8 cellular contexts compared by ENCODE assay signal in genomic region chr19:40139533-40140287, GRCh38. TPM values are rescaled to one million over a fixed set of nuclear protein-coding genes. Genes with fewer than 3 reads are reported as not detected.
DNase-seq lines count a peak whose midpoint lies in the region; ATAC-seq, FAIRE-seq and TF ChIP-seq lines count a peak whose summit lies in the region.

No MANE protein-coding gene starts in this region.

- H3K27ac ChIP-seq in GM12878 (ENCODE audit: control insufficient read depth, insufficient read depth) (no peak overlapping the region), kidney (ENCODE audit: low read depth in 2 of 2, low read length in 2 of 2) (no peak overlapping the region), upper lobe of left lung (no peak overlapping the region)

- WGBS in GM12878 (ENCODE audit: insufficient coverage, insufficient replicate concordance, low lambda C conversion rate, missing lambda C conversion rate) = 20% methylated on average over 7 of the region's 7 CpGs
- 25 to 26% methylated on average over 7 of the region's 7 CpGs for WGBS in upper lobe of left lung, 2 donors

- H3K79me2 ChIP-seq in GM12878 (ENCODE audit: control insufficient read depth, insufficient read depth, low read length) = peaks cover 13% of the 10 kb centered on the region

- H3K27me3 ChIP-seq in BJ (ENCODE audit: control insufficient read depth, insufficient read depth, low read length) (peaks cover 4% of the 10 kb centered on the region; the same call in 1 of the 2 replicates), GM12878 (replicated peaks in 1 of 2; ENCODE audit: control insufficient read depth in 2 of 2, insufficient read depth in 2 of 2, low read length in 1 of 2) (no peaks in the 10 kb centered on the region), upper lobe of left lung (no peaks in the 10 kb centered on the region)

- intact Hi-C loops in GM12878 (cut with micrococcal nuclease; ENCODE audit: unreplicated experiment) = loop anchor here (1.0 to 5.0 kb wide), 3 partner anchors 26 to 168 kb away; no protein-coding TSS in a partner anchor
- intact Hi-C loops in kidney (cut with DNase I) = loop anchor here (5.0 kb wide), 1 partner anchor 83 kb away; no protein-coding TSS in a partner anchor

- RAD21 ChIA-PET in GM12878 (lab: Charles Lee; ENCODE audit: unreplicated experiment) = interaction anchor here (0.6 to 3.9 kb wide), 9 partner anchors 25 to 1003 kb away, joined by 3 to 55 read pairs (median 7); no protein-coding TSS in a partner anchor

- peak; percentile 99 for TF ChIP-seq RAD21 in GM12878 (IDR thresholded peaks at IDR 0.05; ENCODE audit: insufficient read depth, low read depth, low read length)

- no peaks in the 10 kb centered on the region for H3K36me3 ChIP-seq in BJ (ENCODE audit: control insufficient read depth, insufficient read depth, low read length)
- no peaks in the 10 kb centered on the region for H3K36me3 ChIP-seq in GM12878 (ENCODE audit: control insufficient read depth in 2 of 2, insufficient read depth in 2 of 2, low read length in 1 of 2)
- no peaks in the 10 kb centered on the region for H3K36me3 ChIP-seq in kidney (ENCODE audit: control insufficient read depth in 1 of 2, insufficient read depth in 2 of 2, low read length in 2 of 2)
- no peaks in the 10 kb centered on the region for H3K36me3 ChIP-seq in upper lobe of left lung

- TF ChIP-seq CTCF in BJ (IDR thresholded peaks at IDR 0.05; ENCODE audit: insufficient read depth, low read depth, low read length) (peak; percentile 68), GM12878 (IDR thresholded peaks at IDR 0.05 in 2 of 3, conservative IDR thresholded peaks at IDR 0.05 in 1 of 3; ENCODE audit: control insufficient read depth in 2 of 3, extremely low read depth in 1 of 3, insufficient read depth in 1 of 3, low read depth in 3 of 3, low read length in 3 of 3) (peak; percentile 56 to 87 (median 74)), kidney (IDR thresholded peaks at IDR 0.05; ENCODE audit: borderline replicate concordance, extremely low read depth, insufficient read depth) (peak; percentile 66), upper lobe of left lung (IDR thresholded peaks at IDR 0.05) (peak; percentile 38 to 83 (median 60))

- H3K9ac ChIP-seq in GM12878 (ENCODE audit: control insufficient read depth, insufficient read depth, low read length) (no peak overlapping the region), kidney (ENCODE audit: low read length in 2 of 2) (no peak overlapping the region)

- H3K4me3 ChIP-seq in BJ (ENCODE audit: low read depth, low read length) (no peak overlapping the region), GM12878 (no peak overlapping the region), kidney (ENCODE audit: low read length in 2 of 2) (no peak overlapping the region), upper lobe of left lung (no peak overlapping the region)

- H3K9me3 ChIP-seq in GM12878 (replicated peaks; ENCODE audit: control insufficient read depth, insufficient read depth, low read length) (no peaks in the 10 kb centered on the region; the same call in 2 of the 3 replicates), kidney (ENCODE audit: control insufficient read depth in 1 of 2, low read length in 2 of 2) (peaks cover 0 to 3% of the 10 kb centered on the region in 2 donors), upper lobe of left lung (no peaks in the 10 kb centered on the region)

- DNase-seq in BJ (ENCODE audit: low read depth) (peak; percentile 2), GM18507 (ENCODE audit: extremely low spot score, insufficient read length, low read depth) (no peak), NCI-H345 (lab: John Stamatoyannopoulos, UW) (peak; percentile 80), GM12878 (ENCODE audit: low read depth, low spot score) (no peak), kidney (no peak), upper lobe of left lung (no peak)

- peaks cover 18% of the 10 kb centered on the region for H3K4me1 ChIP-seq in GM12878 (ENCODE audit: control insufficient read depth, insufficient read depth, low read length)
- H3K4me1 ChIP-seq in kidney (ENCODE audit: control insufficient read depth in 1 of 2, insufficient read depth in 1 of 2, low read depth in 1 of 2, low read length in 2 of 2) = no peaks in the 10 kb centered on the region
- peaks cover 0 to 4% (median 0%) of the 10 kb centered on the region in 4 donors for H3K4me1 ChIP-seq in upper lobe of left lung

- TF ChIP-seq POLR2A in GM12878 (IDR thresholded peaks at IDR 0.05; ENCODE audit: low read depth, low read length) (no peak), upper lobe of left lung (IDR thresholded peaks at IDR 0.05) (no peak), GM18505 (IDR thresholded peaks at IDR 0.05; ENCODE audit: borderline replicate concordance, extremely low read depth, insufficient read depth, insufficient read length) (no peak)

- H3K4me2 ChIP-seq in GM12878 (ENCODE audit: control insufficient read depth, insufficient read depth) = no peak overlapping the region

- 0 out of 2 replicates have a peak overlapping the region, but pooled peaks have one; percentile 6 for H2AFZ ChIP-seq in GM12878 (ENCODE audit: control insufficient read depth, low read depth, low read length)

- no peak for TF ChIP-seq EP300 in GM12878 (IDR thresholded peaks at IDR 0.05; ENCODE audit: borderline replicate concordance in 1 of 2, control insufficient read depth in 1 of 2, low read depth in 2 of 2, low read length in 2 of 2)
- TF ChIP-seq EP300 in upper lobe of left lung (IDR thresholded peaks at IDR 0.05) = no peak

- in situ Hi-C loops in GM12878 (cut with MboI) = loop anchor here (5.0 kb wide), 1 partner anchor 83 kb away; no protein-coding TSS in a partner anchor

- SMC1A ChIA-PET in GM12878 (lab: Charles Lee; ENCODE audit: uncharacterized antibody, unreplicated experiment) = interaction anchor here (0.7 to 7.1 kb wide), 15 partner anchors 11 to 281 kb away, joined by 3 to 99 read pairs (median 4); no protein-coding TSS in a partner anchor

- FAIRE-seq in GM18507 (lab: Jason Lieb, UNC) (peak; percentile 92), GM12878 (lab: Jason Lieb, UNC) (no peak), kidney (lab: Jason Lieb, UNC) (peak; percentile 82)

- H4K20me1 ChIP-seq in GM12878 (ENCODE audit: control insufficient read depth, insufficient read depth) = no peaks in the 10 kb centered on the region

- CTCF ChIA-PET in BJ (lab: Yijun Ruan, JAX) = interaction anchor here (0.7 to 3.9 kb wide), 22 partner anchors 8 to 511 kb away, joined by 3 to 27 read pairs (median 4); partner anchors contain the start of gene TTC9B
- CTCF ChIA-PET in GM12878 (lab: Yijun Ruan, JAX) = interaction anchor here (0.5 to 10.1 kb wide), 28 partner anchors 11 to 495 kb away, joined by 3 to 199 read pairs (median 5); partner anchors contain the start of gene PSMC4

- POLR2A ChIA-PET in BJ (lab: Charles Lee) (no interaction called here), GM12878 (lab: Charles Lee) (interaction anchor here (0.6 kb wide), 1 partner anchor 25 kb away, joined by 3 read pairs; no protein-coding TSS in a partner anchor)

- BruUV-seq in GM12878 (replicated peaks; lab: Mats Ljungman, UMichigan) = no TSS peak

- ATAC-seq in GM12878 (peak; percentile 44), upper lobe of left lung (ENCODE audit: low FRiP score in 2 of 2) (peak; percentile 30 to 65), HG02884 (IDR thresholded peaks at IDR 0.05; ENCODE audit: unreplicated experiment) (no peak), GM18505 (IDR thresholded peaks at IDR 0.05; ENCODE audit: unreplicated experiment) (no peak)

RNA-seq across cellular contexts. Expression of gene ZNF780A, which starts 49.0 kb away (rescaled TPM):
- 4.2 and 8.1 TPM in 2 replicates for polyA plus RNA-seq in BJ (2011; rRNA removed)
- 5.8 and 7.7 TPM in 2 replicates for polyA minus RNA-seq in BJ (2011; rRNA and poly(A)+ RNA removed)
- 64.7 and 71.7 TPM in 2 replicates for total RNA-seq in GM12878 (2013; cell fraction: nucleolus; rRNA removed)
- total RNA-seq in GM12878 (2014; rRNA removed) = 13.8 and 19.8 TPM in 2 replicates
- total RNA-seq in GM12878 (2014; rRNA removed; fragmentation: Illumina TruSeq; extraction: Trizol) = 19.5 and 22.8 TPM in 2 replicates
- 17.0 and 19.0 TPM in 2 replicates for total RNA-seq in GM12878 (2021)
- polyA plus RNA-seq in GM12878 (2011; ENCODE audit: low read depth) = 42.2 TPM
- 26.5 and 33.8 TPM in 2 replicates for polyA plus RNA-seq in GM12878 (2011; rRNA removed)
- polyA plus RNA-seq in GM12878 (2011; cell fraction: cytosol; rRNA removed) = 9.5 and 13.6 TPM in 2 replicates
- 22.7 and 23.4 TPM in 2 replicates for polyA plus RNA-seq in GM12878 (2011; cell fraction: nucleus; rRNA removed)
- 15.5 and 18.6 TPM in 2 replicates for polyA plus RNA-seq in GM12878 (2012)
- polyA plus RNA-seq in GM12878 (2014; fragmentation: Illumina TruSeq; extraction: Trizol) = 18.2 and 22.7 TPM in 2 replicates
- polyA plus RNA-seq in GM12878 (2014; fragmentation: Nextera tagmentation; extraction: Ambion mirVana) = 10 to 100 TPM; 19.6 to 27.6 TPM
- polyA plus RNA-seq in GM12878 (2014; rRNA removed) = 11.4 and 16.2 TPM in 2 replicates
- polyA plus RNA-seq in GM12878 (2016; fragmentation: Nextera tagmentation; extraction: Ambion mirVana) = 10 to 100 TPM; 10.9 to 12.0 TPM
- polyA minus RNA-seq in GM12878 (2011; rRNA and poly(A)+ RNA removed) = 27.5 and 35.0 TPM in 2 replicates
- polyA minus RNA-seq in GM12878 (2011; cell fraction: cytosol; rRNA and poly(A)+ RNA removed) = 5.2 and 8.2 TPM in 2 replicates
- polyA minus RNA-seq in GM12878 (2011; cell fraction: nucleus; rRNA and poly(A)+ RNA removed) = 26.4 and 27.7 TPM in 2 replicates
- total RNA-seq in kidney = 26.2 TPM
- 11.8 TPM for polyA plus RNA-seq in kidney (ENCODE audit: insufficient read depth, low read depth, low replicate concordance)
- 10 to 100 TPM in 5 of 6 donors, 1 to 10 TPM in 1; 7.4 to 17.1 (median 13.6) TPM for total RNA-seq in upper lobe of left lung

RNA-seq across cellular contexts. Expression of gene MAP3K10, which starts 51.5 kb away (rescaled TPM):
- polyA plus RNA-seq in BJ (2011; rRNA removed) (3.6 and 3.7 TPM in 2 replicates), GM12878 (2011; rRNA removed) (1.3 and 2.2 TPM in 2 replicates), GM12878 (2014; fragmentation: Illumina TruSeq; extraction: Trizol) (1.1 and 2.5 TPM in 2 replicates), GM12878 (2014; fragmentation: Nextera tagmentation; extraction: Ambion mirVana) (under 1 TPM; 0.11 to 0.16 TPM), GM12878 (2014; rRNA removed) (9.9 and 15.1 TPM in 2 replicates), GM12878 (2016; fragmentation: Nextera tagmentation; extraction: Ambion mirVana) (1 to 10 TPM in 1 of 2 experiments, under 1 TPM in 1; 0.53 to 2.7 TPM), kidney (ENCODE audit: insufficient read depth, low read depth, low replicate concordance) (15.0 TPM)
- 4.8 and 8.3 TPM in 2 replicates for polyA minus RNA-seq in BJ (2011; rRNA and poly(A)+ RNA removed)
- total RNA-seq in GM12878 (2013; cell fraction: nucleolus; rRNA removed) = 16.6 and 22.1 TPM in 2 replicates
- total RNA-seq in GM12878 (2014; rRNA removed) (9.0 and 13.6 TPM in 2 replicates), GM12878 (2014; rRNA removed; fragmentation: Illumina TruSeq; extraction: Trizol) (4.5 and 5.0 TPM in 2 replicates), GM12878 (2021) (14.1 and 16.6 TPM in 2 replicates), kidney (17.3 TPM), upper lobe of left lung (10 to 100 TPM in 5 of 6 donors, 1 to 10 TPM in 1; 9.0 to 56.6 (median 18.4) TPM)
- 2.2 TPM for polyA plus RNA-seq in GM12878 (2011; ENCODE audit: low read depth)
- 1.8 and 3.8 TPM in 2 replicates for polyA plus RNA-seq in GM12878 (2011; cell fraction: cytosol; rRNA removed)
- polyA plus RNA-seq in GM12878 (2011; cell fraction: nucleus; rRNA removed) = 23.0 and 24.8 TPM in 2 replicates
- 9.2 and 10.8 TPM in 2 replicates for polyA plus RNA-seq in GM12878 (2012)
- polyA minus RNA-seq in GM12878 (2011; rRNA and poly(A)+ RNA removed) = 3.1 and 9.0 TPM in 2 replicates
- 4.5 and 4.6 TPM in 2 replicates for polyA minus RNA-seq in GM12878 (2011; cell fraction: cytosol; rRNA and poly(A)+ RNA removed)
- polyA minus RNA-seq in GM12878 (2011; cell fraction: nucleus; rRNA and poly(A)+ RNA removed) = 6.2 and 11.0 TPM in 2 replicates

Comparison
In these comparisons a context has a peak if more than half of its experiments do, and no peak if none do; other contexts are left out.
1. DNase-seq: peak in BJ (single experiment) and NCI-H345 (single experiment); none in GM18507 (single experiment), GM12878 (single experiment), kidney (single experiment) and upper lobe of left lung (0 of 2).
2. ATAC-seq: peak in GM12878 (single experiment) and upper lobe of left lung (2 of 2); none in HG02884 (single experiment) and GM18505 (single experiment).
3. Peak in every context shown above with its lines, with median percentiles within 50 percentile points of each other: CTCF ChIP-seq.